Comparison of ENCODE assay signal across 26 cellular contexts in genomic region chr10:86305521-86305920, GRCh38.
DNase-seq lines count a peak whose midpoint lies in the region; ATAC-seq, FAIRE-seq and TF ChIP-seq lines count a peak whose summit lies in the region.
"Had no signal": no experiment of that assay in that cellular context is flagged by ENCODE, and none has a peak within 500 bp of the region (broad histone marks: within the 10 kb centered on the region; RNA-seq: fewer than 3 reads in every experiment).

No MANE protein-coding gene starts in this region.

- no peak for FAIRE-seq in small intestine (lab: Jason Lieb, UNC)
- FAIRE-seq: GM12878 had no signal

- no peak overlapping the region for H3K9ac ChIP-seq in endodermal cell (ENCODE audit: extremely low read depth, low read length, poor library complexity, severe bottlenecking)
- H3K9ac ChIP-seq: BLaER1 treated with 17β-estradiol and CSF1 and Interleukin-3, amounts not matched to agents 10 nM and 100 nM had no signal

- H3K4me1 ChIP-seq in endodermal cell (ENCODE audit: control insufficient read depth, insufficient read depth, low read length) (peaks cover 8% of the 10 kb centered on the region), upper lobe of right lung (no peaks in the 10 kb centered on the region), small intestine (ENCODE audit: control insufficient read depth in 2 of 2, insufficient read depth in 1 of 2, low read depth in 1 of 2, low read length in 1 of 2) (no peaks in the 10 kb centered on the region)
- H3K4me1 ChIP-seq: SJCRH30 had no signal

- intact Hi-C loops in CD14-positive monocyte (cut with micrococcal nuclease) (no loop called here), upper lobe of right lung (cut with DNase I) (no loop called here)

- H3K36me3 ChIP-seq in endodermal cell (ENCODE audit: control insufficient read depth, insufficient read depth, low read length) (no peaks in the 10 kb centered on the region), upper lobe of right lung (no peaks in the 10 kb centered on the region), small intestine (ENCODE audit: control insufficient read depth in 2 of 2, insufficient read depth in 2 of 2, low read length in 2 of 2) (no peaks in the 10 kb centered on the region)
- H3K36me3 ChIP-seq: BLaER1 treated with 17β-estradiol and CSF1 and Interleukin-3, amounts not matched to agents 10 nM and 100 nM; SJCRH30 had no signal

- in situ Hi-C loops in G401 (cut with HindIII; ENCODE audit: low sequenced_read_pairs) = no loop called here

- H3K4me3 ChIP-seq in endodermal cell (ENCODE audit: low read length) = no peak overlapping the region
- H3K4me3 ChIP-seq in upper lobe of right lung = no peak overlapping the region
- no peak overlapping the region for H3K4me3 ChIP-seq in small intestine (ENCODE audit: low read depth in 1 of 2, low read length in 2 of 2)
- H3K4me3 ChIP-seq: BLaER1 treated with 17β-estradiol and CSF1 and Interleukin-3, amounts not matched to agents 10 nM and 100 nM; GM12878; PC-9; SJCRH30 had no signal

- H3K27ac ChIP-seq in endodermal cell (ENCODE audit: low read depth, low read length) = no peak overlapping the region
- H3K27ac ChIP-seq in upper lobe of right lung = no peak overlapping the region
- no peak overlapping the region for H3K27ac ChIP-seq in small intestine (ENCODE audit: low read depth in 1 of 2, low read length in 1 of 2)
- H3K27ac ChIP-seq: BLaER1 treated with 17β-estradiol and CSF1 and Interleukin-3, amounts not matched to agents 10 nM and 100 nM; PC-9; SJCRH30 had no signal

- H3K27me3 Mint-ChIP-seq in CD14-positive monocyte (ENCODE audit: low read depth in 3 of 3) (peaks cover 2 to 9% (median 9%) of the 10 kb centered on the region in 3 donors), endodermal cell (ENCODE audit: insufficient read depth) (peaks cover 10% of the 10 kb centered on the region)

- no peak for ATAC-seq in upper lobe of right lung
- ATAC-seq: GM12878, Right ventricle myocardium inferior had no signal

- H3K36me3 Mint-ChIP-seq in CD14-positive monocyte (no peaks in the 10 kb centered on the region), endodermal cell (ENCODE audit: low read depth) (no peaks in the 10 kb centered on the region)
- H3K36me3 Mint-ChIP-seq: CD4-positive, alpha-beta memory T cell had no signal

- TF ChIP-seq CTCF in CD14-positive monocyte (IDR thresholded peaks at IDR 0.05) = no peak
- no peak for TF ChIP-seq CTCF in endodermal cell (conservative IDR thresholded peaks at IDR 0.05)
- TF ChIP-seq CTCF in upper lobe of right lung (IDR thresholded peaks at IDR 0.05) = no peak

- H3K27me3 ChIP-seq in endodermal cell (ENCODE audit: control insufficient read depth, insufficient read depth, low read length, poor library complexity, severe bottlenecking) = peaks cover 5% of the 10 kb centered on the region
- no peaks in the 10 kb centered on the region for H3K27me3 ChIP-seq in upper lobe of right lung
- no peaks in the 10 kb centered on the region for H3K27me3 ChIP-seq in small intestine (ENCODE audit: control insufficient read depth in 2 of 2, insufficient read depth in 2 of 2, low read length in 2 of 2)
- H3K27me3 ChIP-seq: BLaER1 treated with 17β-estradiol and CSF1 and Interleukin-3, amounts not matched to agents 10 nM and 100 nM; SJCRH30 had no signal

- peaks cover 0 to 2% (median 0%) of the 10 kb centered on the region in 7 donors for H3K9me3 Mint-ChIP-seq in CD14-positive monocyte
- H3K9me3 Mint-ChIP-seq in endodermal cell = no peaks in the 10 kb centered on the region
- H3K9me3 Mint-ChIP-seq: CD4-positive, alpha-beta memory T cell had no signal

- DNase-seq in NCI-H345 (lab: John Stamatoyannopoulos, UW) = peak; percentile 19
- DNase-seq in NCI-H345 treated with DMSO at 0.1 percent for 48 hours (lab: John Stamatoyannopoulos, UW; ENCODE audit: unreplicated experiment) = no peak
- peak; percentile 5 for DNase-seq in CD14-positive monocyte (ENCODE audit: low spot score)
- peak; percentile 6 for DNase-seq in endodermal cell
- peak; percentile 13 for DNase-seq in upper lobe of right lung
- DNase-seq in small intestine = no peak
- no peak for DNase-seq in G401 (ENCODE audit: low spot score)
- DNase-seq: CD4-positive, alpha-beta memory T cell; COR-L47; GDM1; GOT3; HCEC 1CT; KBM-7; MV-4-11; NCI-H1105; NCI-H1436 treated with DMSO at 0.1 percent for 48 hours; NCI-H2029; NCI-H2171; NCI-H226; NCI-H524; NCI-H774; PC-9; SJCRH30 had no signal

- no peak overlapping the region for H3K27ac Mint-ChIP-seq in CD14-positive monocyte
- no peak overlapping the region for H3K27ac Mint-ChIP-seq in endodermal cell
- H3K27ac Mint-ChIP-seq: CD4-positive, alpha-beta memory T cell had no signal

- H3K9me3 ChIP-seq in endodermal cell (ENCODE audit: control insufficient read depth, low read length) (no peaks in the 10 kb centered on the region), upper lobe of right lung (no peaks in the 10 kb centered on the region), small intestine (ENCODE audit: control insufficient read depth, low read depth) (no peaks in the 10 kb centered on the region)
- H3K9me3 ChIP-seq: BLaER1 treated with 17β-estradiol and CSF1 and Interleukin-3, amounts not matched to agents 10 nM and 100 nM; SJCRH30 had no signal

- H3K4me1 Mint-ChIP-seq in CD14-positive monocyte (no peaks in the 10 kb centered on the region), endodermal cell (peaks cover 9% of the 10 kb centered on the region)
- H3K4me1 Mint-ChIP-seq: CD4-positive, alpha-beta memory T cell had no signal

- H3K4me3 Mint-ChIP-seq in CD14-positive monocyte = no peak overlapping the region
- no peak overlapping the region for H3K4me3 Mint-ChIP-seq in endodermal cell
- H3K4me3 Mint-ChIP-seq: CD4-positive, alpha-beta memory T cell had no signal

- 60% methylated on average over 1 of the region's 1 CpG; no CpG with 5 or more reads in 1 of the 2 experiments for WGBS in endodermal cell (ENCODE audit: insufficient coverage in 1 of 2, insufficient read length in 1 of 2), 2 experiments
- 35 to 50% (median 48%) methylated on average over 1 of the region's 1 CpG for WGBS in small intestine, 3 donors

Comparison
In these comparisons a context has a peak if more than half of its experiments do, and no peak if none do; other contexts are left out.
1. DNase-seq: peak in NCI-H345 (single experiment), CD14-positive monocyte (single experiment), endodermal cell (single experiment) and upper lobe of right lung (single experiment); none in NCI-H345 treated with DMSO at 0.1 percent for 48 hours (single experiment), small intestine (single experiment) and G401 (single experiment).